12 cellular contexts compared by ENCODE assay signal in the genomic region with DNA sequence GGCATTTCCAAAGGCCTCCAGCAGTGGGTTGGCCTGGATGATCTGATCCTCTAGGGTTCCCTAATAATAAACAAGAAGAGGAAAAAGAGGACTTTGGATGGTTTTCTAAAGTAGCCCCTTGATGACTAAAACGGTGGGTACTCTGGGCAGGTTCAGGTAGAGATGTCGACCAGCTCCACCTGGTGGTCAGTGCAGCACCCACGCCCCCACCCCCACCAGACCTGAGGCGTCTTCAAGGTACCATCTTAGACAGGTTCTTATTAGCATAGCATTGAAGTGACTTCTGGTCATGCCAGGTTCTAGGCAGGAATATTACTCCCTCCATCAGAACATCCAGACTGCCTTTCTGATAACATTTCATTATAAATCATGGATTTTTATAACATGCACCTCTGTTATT. TPM values are rescaled to one million over a fixed set of nuclear protein-coding genes. Genes with fewer than 3 reads are reported as not detected.
DNase-seq lines count a peak whose midpoint lies in the region; ATAC-seq and TF ChIP-seq lines count a peak whose summit lies in the region.
"Had no signal": no experiment of that assay in that cellular context is flagged by ENCODE, and none has a peak within 500 bp of the region (broad histone marks: within the 10 kb centered on the region; RNA-seq: fewer than 3 reads in every experiment).

No MANE protein-coding gene starts in this region.

- TF ChIP-seq POLR2A in spleen (IDR thresholded peaks at IDR 0.05) = no peak

- no peaks in the 10 kb centered on the region for H3K79me2 ChIP-seq in Karpas-422 (ENCODE audit: low read length)

- WGBS in spleen, 5 donors = 10 to 19% (median 15%) methylated on average over 4 of the region's 4 CpGs

- no peak overlapping the region for H2AFZ ChIP-seq in Karpas-422 (ENCODE audit: low read length)

- H3K4me3 ChIP-seq in Karpas-422 (ENCODE audit: low read length) = no peak overlapping the region
- H3K4me3 ChIP-seq in spleen = no peak overlapping the region
- H3K4me3 ChIP-seq: SJSA1, upper lobe of left lung had no signal

- H3K4me1 Mint-ChIP-seq in chondrocyte (ENCODE audit: low read depth) = no peaks in the 10 kb centered on the region
- H3K4me1 Mint-ChIP-seq: nephron had no signal

- H3K27ac Mint-ChIP-seq in chondrocyte (ENCODE audit: unreplicated experiment) = no peak overlapping the region
- H3K27ac Mint-ChIP-seq: dendritic cell treated with granulocyte-macrophage colony-stimulating factor and Interleukin-4, amounts not matched to agents 40 ng/mL and 50 ng/mL, for 4 days; nephron had no signal

- H3K4me2 ChIP-seq in Karpas-422 (ENCODE audit: low read depth, low read length, poor library complexity, severe bottlenecking) = no peak overlapping the region

- H3K27me3 ChIP-seq in Karpas-422 (ENCODE audit: low read length) = no peaks in the 10 kb centered on the region
- H3K27me3 ChIP-seq in spleen (replicated peaks in 1 of 7) = peaks cover 0 to 10% (median 0%) of the 10 kb centered on the region in 7 donors
- H3K27me3 ChIP-seq: SJSA1, upper lobe of left lung had no signal

- peaks cover 2% of the 10 kb centered on the region for H3K27me3 Mint-ChIP-seq in chondrocyte (ENCODE audit: low read depth)

- intact Hi-C loops in spleen (cut with DNase I; ENCODE audit: low total_unique reads) = no loop called here

- H3K4me1 ChIP-seq in Karpas-422 (ENCODE audit: low read length) (peaks cover 4% of the 10 kb centered on the region), spleen (no peaks in the 10 kb centered on the region)
- H3K4me1 ChIP-seq: SJSA1, upper lobe of left lung had no signal

- H3K4me3 Mint-ChIP-seq in chondrocyte (ENCODE audit: unreplicated experiment) = no peak overlapping the region
- H3K4me3 Mint-ChIP-seq: dendritic cell treated with granulocyte-macrophage colony-stimulating factor and Interleukin-4, amounts not matched to agents 40 ng/mL and 50 ng/mL, for 4 days; nephron had no signal

- H3K36me3 ChIP-seq in Karpas-422 (ENCODE audit: insufficient read depth, low read length) = no peaks in the 10 kb centered on the region
- H3K36me3 ChIP-seq in spleen = no peaks in the 10 kb centered on the region
- H3K36me3 ChIP-seq: SJSA1, upper lobe of left lung had no signal

- H3K9ac ChIP-seq in Karpas-422 (ENCODE audit: low read length) = no peak overlapping the region

- H3K36me3 Mint-ChIP-seq in chondrocyte (ENCODE audit: low read depth) = no peaks in the 10 kb centered on the region

- H3K9me2 ChIP-seq in Karpas-422 (replicated peaks; ENCODE audit: insufficient read depth, low read length) = no peaks in the 10 kb centered on the region

- DNase-seq in NCI-H82 (lab: John Stamatoyannopoulos, UW) = peak; percentile 50
- no peak for DNase-seq in NCI-H82 treated with DMSO at 0.1 percent for 48 hours (lab: John Stamatoyannopoulos, UW; ENCODE audit: unreplicated experiment)
- peak; percentile 75 for DNase-seq in Karpas-422
- DNase-seq in chondrocyte (ENCODE audit: low spot score) = no peak
- no peak for DNase-seq in spleen
- no peak for DNase-seq in T-helper 9 cell
- DNase-seq: upper lobe of left lung had no signal

- H4K20me1 ChIP-seq in Karpas-422 (ENCODE audit: insufficient read depth, low read depth, low read length) = no peaks in the 10 kb centered on the region

- ATAC-seq in HG02884 (IDR thresholded peaks at IDR 0.05; ENCODE audit: unreplicated experiment) (no peak), HG03045 (IDR thresholded peaks at IDR 0.05; ENCODE audit: unreplicated experiment) (no peak)

- peak; percentile 57 for TF ChIP-seq CTCF in chondrocyte (IDR thresholded peaks at IDR 0.05)
- peak in 9 of 11 experiments; percentile 21 to 65 (median 54) for TF ChIP-seq CTCF in spleen (IDR thresholded peaks at IDR 0.05 in 8 of 11, conservative IDR thresholded peaks at IDR 0.05 in 3 of 11)

- H3K27ac ChIP-seq in Karpas-422 (ENCODE audit: low read length) (no peak overlapping the region), spleen (no peak overlapping the region)
- H3K27ac ChIP-seq: SJSA1, upper lobe of left lung had no signal

- H3K9me3 ChIP-seq in Karpas-422 (ENCODE audit: low read length) = no peaks in the 10 kb centered on the region
- H3K9me3 ChIP-seq in spleen = no peaks in the 10 kb centered on the region
- H3K9me3 ChIP-seq: SJSA1, upper lobe of left lung had no signal

- H3K9me3 Mint-ChIP-seq in chondrocyte (ENCODE audit: low read depth) = no peaks in the 10 kb centered on the region
- H3K9me3 Mint-ChIP-seq: dendritic cell treated with granulocyte-macrophage colony-stimulating factor and Interleukin-4, amounts not matched to agents 40 ng/mL and 50 ng/mL, for 4 days; nephron had no signal

RNA-seq across cellular contexts. Expression of a gene that starts 15.0 kb away (rescaled TPM):
- not detected in 2 replicates for total RNA-seq in Karpas-422 (2014; rRNA removed; shearing (Covaris generic); ENCODE audit: low replicate concordance)
- not detected in 3 replicates for total RNA-seq in chondrocyte
- total RNA-seq in spleen = under 1 TPM in 3 of 7 donors, not detected in 4; 0.06 to 0.19 (median 0.07) TPM
- polyA plus RNA-seq in spleen = under 1 TPM in 2 of 3 donors, not detected in 1; 0.02 to 0.03 TPM
- total RNA-seq: SJSA1 had no signal

Comparison
In these comparisons a context has a peak if more than half of its experiments do, and no peak if none do; other contexts are left out.
1. DNase-seq: peak in NCI-H82 (single experiment) and Karpas-422 (single experiment); none in NCI-H82 treated with DMSO at 0.1 percent for 48 hours (single experiment), chondrocyte (single experiment), spleen (single experiment) and T-helper 9 cell (single experiment).